Comparison of ENCODE assay signal across 19 cellular contexts in genomic region chr22:50728523-50728931, GRCh38. TPM values are rescaled to one million over a fixed set of nuclear protein-coding genes. Genes with fewer than 3 reads are reported as not detected.
"Had no signal": no experiment of that assay in that cellular context is flagged by ENCODE, and none has a peak within 500 bp of the region (broad histone marks: within the 10 kb centered on the region; RNA-seq: fewer than 3 reads in every experiment).

No MANE protein-coding gene starts in this region.

- H3K4me1 ChIP-seq: SJCRH30 had no signal

- H3K4me3 Mint-ChIP-seq: activated CD8-positive, alpha-beta T cell treated with anti-CD3 and anti-CD28 coated beads, Interleukin-2, amount 10 ng/mL, durations not matched to agents 7 days and 5 days; nephron; stimulated activated naive B cell treated with anti-CD40 and anti-IgM and Interleukin-4, amounts not matched to agents 10 μg/mL and 1 μg/mL and 100 μg/mL, for 72 hours; type B pancreatic cell had no signal

- H3K4me3 ChIP-seq: gastroesophageal sphincter, SJCRH30 had no signal

- H3K9me3 Mint-ChIP-seq: nephron; stimulated activated naive B cell treated with anti-CD40 and anti-IgM and Interleukin-4, amounts not matched to agents 10 μg/mL and 1 μg/mL and 100 μg/mL, for 72 hours; type B pancreatic cell had no signal

- H3K9me3 ChIP-seq: gastroesophageal sphincter, SJCRH30 had no signal

- ATAC-seq: activated CD8-positive, alpha-beta T cell treated with anti-CD3 and anti-CD28 coated beads, Interleukin-2, amount 10 ng/mL, durations not matched to agents 7 days and 5 days; gastroesophageal sphincter had no signal

- H3K27ac ChIP-seq: epithelial cell of prostate, gastroesophageal sphincter, SJCRH30 had no signal

- H3K27me3 Mint-ChIP-seq: stimulated activated naive B cell treated with anti-CD40 and anti-IgM and Interleukin-4, amounts not matched to agents 10 μg/mL and 1 μg/mL and 100 μg/mL, for 72 hours; type B pancreatic cell had no signal

- H3K36me3 Mint-ChIP-seq: stimulated activated naive B cell treated with anti-CD40 and anti-IgM and Interleukin-4, amounts not matched to agents 10 μg/mL and 1 μg/mL and 100 μg/mL, for 72 hours had no signal

- H3K27ac Mint-ChIP-seq: activated CD8-positive, alpha-beta T cell treated with anti-CD3 and anti-CD28 coated beads, Interleukin-2, amount 10 ng/mL, durations not matched to agents 7 days and 5 days; nephron; stimulated activated naive B cell treated with anti-CD40 and anti-IgM and Interleukin-4, amounts not matched to agents 10 μg/mL and 1 μg/mL and 100 μg/mL, for 72 hours; type B pancreatic cell had no signal

- H3K36me3 ChIP-seq: SJCRH30 had no signal

- DNase-seq: activated CD4-positive, alpha-beta T cell treated with anti-CD3 and anti-CD28 coated beads for 48 hours; activated CD8-positive, alpha-beta memory T cell treated with anti-CD3 and anti-CD28 coated beads, Interleukin-2, amount 50 U/mL, for 48 hours; activated CD8-positive, alpha-beta T cell treated with anti-CD3 and anti-CD28 coated beads, Interleukin-2, amount 10 ng/mL, durations not matched to agents 7 days and 5 days; cortex of kidney; effector memory CD4-positive, alpha-beta T cell; hippocampal formation; kidney glomerular epithelial cell; mammary epithelial cell; retina; stimulated activated CD4-positive, alpha-beta T cell treated with anti-CD3 and anti-CD28 coated beads, Interleukin-1b, Interleukin-23, amount 100 ng/mL, for 48 hours; stimulated activated naive B cell treated with anti-CD40 and anti-IgM and Interleukin-4, amounts not matched to agents 10 μg/mL and 1 μg/mL and 100 μg/mL, for 72 hours; substantia nigra; T1000 had no signal

RNA-seq across cellular contexts. Expression of gene ACR, which starts 9.5 kb away (rescaled TPM):
- total RNA-seq: activated CD8-positive, alpha-beta T cell treated with anti-CD3 and anti-CD28 coated beads, Interleukin-2, amount 10 ng/mL, durations not matched to agents 7 days and 5 days; gastroesophageal sphincter; mammary epithelial cell; osteocyte; SJCRH30 had no signal
- polyA plus RNA-seq: mammary epithelial cell had no signal
